Comparison of ENCODE assay signal across 14 cellular contexts in the genomic region with DNA sequence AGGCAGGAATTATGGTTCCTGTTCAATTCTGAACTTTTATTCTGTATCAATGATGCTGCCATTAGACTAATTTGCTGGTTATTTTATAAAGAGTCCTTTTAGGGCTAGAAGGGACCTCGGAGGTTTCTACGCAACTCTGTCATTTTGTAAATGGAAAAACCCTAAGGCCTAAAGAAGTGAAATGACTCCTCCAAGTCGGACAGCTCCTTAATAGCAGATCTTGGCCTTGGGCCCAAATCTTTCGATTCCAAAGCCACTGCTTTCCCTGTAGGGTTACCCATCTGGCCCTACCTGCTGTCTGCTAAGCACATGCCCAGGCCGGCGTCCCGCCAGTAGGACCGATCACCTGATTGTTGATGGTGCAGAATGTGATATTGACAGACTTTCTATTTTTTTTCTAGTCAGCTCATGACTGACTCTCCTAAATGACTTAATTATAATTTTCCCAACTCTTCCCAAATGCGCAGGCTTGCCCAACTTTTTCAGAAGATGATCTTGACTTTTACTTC.
"Had no signal": no experiment of that assay in that cellular context is flagged by ENCODE, and none has a peak within 500 bp of the region (broad histone marks: within the 10 kb centered on the region; RNA-seq: fewer than 3 reads in every experiment).

No MANE protein-coding gene starts in this region.

- H3K27ac Mint-ChIP-seq: activated naive CD4-positive, alpha-beta T cell treated with anti-CD3 and anti-CD28 coated beads for 36 hours; activated T-helper 17 cell treated with anti-CD3 and anti-CD28 coated beads, Interleukin-2, amount 50 U/mL, for 72 hours had no signal

- H3K4me3 Mint-ChIP-seq: activated naive CD4-positive, alpha-beta T cell treated with anti-CD3 and anti-CD28 coated beads for 36 hours; activated T-helper 17 cell treated with anti-CD3 and anti-CD28 coated beads, Interleukin-2, amount 50 U/mL, for 72 hours had no signal

- H3K9me3 Mint-ChIP-seq: activated naive CD4-positive, alpha-beta T cell treated with anti-CD3 and anti-CD28 coated beads for 36 hours; activated T-helper 17 cell treated with anti-CD3 and anti-CD28 coated beads, Interleukin-2, amount 50 U/mL, for 72 hours; effector memory CD8-positive, alpha-beta T cell had no signal

- FAIRE-seq: astrocyte, bronchial epithelial cell had no signal

- H3K9me3 ChIP-seq: psoas muscle had no signal

- DNase-seq: activated CD4-positive, alpha-beta T cell treated with anti-CD3 and anti-CD28 coated beads, Interleukin-2, amount 50 U/mL, for 4 hours; activated CD4-positive, CD25-positive, alpha-beta regulatory T cell treated with anti-CD3 and anti-CD28 coated beads, Interleukin-2, amount 50 U/mL, for 72 hours; activated naive CD4-positive, alpha-beta T cell treated with anti-CD3 and anti-CD28 coated beads for 36 hours; dermis blood vessel endothelial cell; effector memory CD8-positive, alpha-beta T cell; foreskin melanocyte; kidney glomerular epithelial cell; psoas muscle; stimulated activated CD4-positive, alpha-beta T cell treated with anti-CD3 and anti-CD28 coated beads, Interleukin-1b, Interleukin-23, amount 100 ng/mL, for 48 hours had no signal

- H3K27me3 Mint-ChIP-seq: activated T-helper 17 cell treated with anti-CD3 and anti-CD28 coated beads, Interleukin-2, amount 50 U/mL, for 72 hours; effector memory CD8-positive, alpha-beta T cell had no signal

- H3K4me3 ChIP-seq: psoas muscle had no signal

- ATAC-seq: activated T-helper 17 cell treated with anti-CD3 and anti-CD28 coated beads, Interleukin-2, amount 50 U/mL, for 72 hours; effector memory CD8-positive, alpha-beta T cell; psoas muscle; sciatic nerve had no signal

- H3K27ac ChIP-seq: epithelial cell of prostate, psoas muscle had no signal
